Comparison of ENCODE assay signal across 11 cellular contexts in the genomic region with DNA sequence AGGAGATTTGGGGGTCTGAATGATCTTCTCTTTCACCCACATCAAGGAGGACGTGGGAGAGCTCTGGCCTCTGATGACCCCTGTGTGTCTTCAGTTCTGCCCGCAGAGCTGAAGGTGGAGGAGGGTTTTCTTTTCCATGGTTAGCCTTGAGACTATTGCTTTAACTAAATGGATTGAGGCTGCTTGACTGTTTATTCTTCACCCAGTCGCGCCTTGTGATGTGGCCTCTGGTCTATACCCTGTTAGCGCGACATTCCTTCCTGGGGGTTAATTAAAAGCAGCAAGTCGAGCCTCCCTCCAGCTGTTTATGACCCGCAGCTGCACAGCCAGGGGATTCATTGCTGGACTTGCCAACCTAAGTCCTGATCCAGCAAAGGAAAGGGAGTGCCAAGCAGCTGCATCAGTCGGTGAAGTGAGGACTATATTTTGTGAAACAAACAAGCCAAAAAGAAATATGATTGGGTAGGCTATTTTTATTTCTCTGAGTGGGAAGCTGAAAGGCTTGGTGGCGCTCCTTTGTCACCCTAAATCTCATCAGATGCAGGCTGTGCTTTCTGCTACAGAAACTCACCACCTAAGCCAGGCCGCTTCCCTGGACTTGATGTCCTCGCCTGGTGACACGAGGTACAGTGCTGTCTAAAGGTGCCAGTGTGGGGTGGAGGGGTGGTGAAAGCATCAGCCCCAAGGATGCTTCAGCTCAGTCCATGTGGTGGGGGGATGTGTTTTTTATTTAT. TPM values are rescaled to one million over a fixed set of nuclear protein-coding genes. Genes with fewer than 3 reads are reported as not detected.
DNase-seq lines count a peak whose midpoint lies in the region; ATAC-seq, FAIRE-seq and TF ChIP-seq lines count a peak whose summit lies in the region.
"Had no signal": no experiment of that assay in that cellular context is flagged by ENCODE, and none has a peak within 500 bp of the region (broad histone marks: within the 10 kb centered on the region; RNA-seq: fewer than 3 reads in every experiment).

No MANE protein-coding gene starts in this region.

- in situ Hi-C loops in HepG2 (cut with HindIII; ENCODE audit: extremely low pct_ligation_motif_present, low pct_unique_long_range_greater_than_20kb): no loop called here

- TF ChIP-seq CTCF in HepG2 (CRISPR knock-in tag; IDR thresholded peaks at IDR 0.05) (no peak), right lobe of liver (IDR thresholded peaks at IDR 0.05) (no peak), ascending aorta (IDR thresholded peaks at IDR 0.05) (no peak), sigmoid colon (IDR thresholded peaks at IDR 0.05) (no peak)

- no peaks in the 10 kb centered on the region for H3K9me3 ChIP-seq in HepG2 (ENCODE audit: low read length)
- H3K9me3 ChIP-seq in right lobe of liver: no peaks in the 10 kb centered on the region
- no peaks in the 10 kb centered on the region for H3K9me3 ChIP-seq in naive thymus-derived CD4-positive, alpha-beta T cell (ENCODE audit: control insufficient read depth in 2 of 3, low read length in 3 of 3)
- H3K9me3 ChIP-seq in ascending aorta: no peaks in the 10 kb centered on the region
- no peaks in the 10 kb centered on the region for H3K9me3 ChIP-seq in sigmoid colon
- H3K9me3 ChIP-seq: prostate gland had no signal

- no peak for DNase-seq in HepG2 (ENCODE audit: low spot score)
- no peak for DNase-seq in right lobe of liver
- DNase-seq in naive thymus-derived CD4-positive, alpha-beta T cell: no peak
- no peak for DNase-seq in ascending aorta (ENCODE audit: low spot score in 2 of 2)
- DNase-seq in sigmoid colon: no peak
- no peak for DNase-seq in NCI-H1417 treated with DMSO at 0.1 percent for 48 hours (lab: John Stamatoyannopoulos, UW)
- DNase-seq: activated gamma-delta T cell, MV-4-11 had no signal

- TF ChIP-seq RAD21 in HepG2 (CRISPR knock-in tag; IDR thresholded peaks at IDR 0.05): no peak

- H2AFZ ChIP-seq in HepG2 (ENCODE audit: low read length): no peak overlapping the region

- no peaks in the 10 kb centered on the region for H4K20me1 ChIP-seq in HepG2 (ENCODE audit: insufficient read depth, low read length)

- WGBS in HepG2 (ENCODE audit: low lambda C conversion rate): 75% methylated on average over 13 of the region's 13 CpGs
- 67% methylated on average over 10 of the region's 13 CpGs for WGBS in right lobe of liver (ENCODE audit: insufficient coverage, low coverage, low lambda C conversion rate, missing lambda C conversion rate)
- 36 to 61% methylated on average over 13 of the region's 13 CpGs for WGBS in sigmoid colon, 2 donors

- no TSS peak for BruUV-seq in HepG2 (replicated peaks; lab: Mats Ljungman, UMichigan)

- H3K36me3 ChIP-seq in HepG2 (replicated peaks in 1 of 2; ENCODE audit: control insufficient read depth in 1 of 2, insufficient read depth in 2 of 2, low read length in 2 of 2) (no peaks in the 10 kb centered on the region), right lobe of liver (no peaks in the 10 kb centered on the region), ascending aorta (no peaks in the 10 kb centered on the region), sigmoid colon (no peaks in the 10 kb centered on the region)
- no peaks in the 10 kb centered on the region for H3K36me3 ChIP-seq in naive thymus-derived CD4-positive, alpha-beta T cell (ENCODE audit: control insufficient read depth in 2 of 3, insufficient read depth in 3 of 3, low read length in 3 of 3)
- H3K36me3 ChIP-seq: prostate gland had no signal

- H3K27me3 Mint-ChIP-seq in dendritic cell treated with granulocyte-macrophage colony-stimulating factor and Interleukin-4, amounts not matched to agents 40 ng/mL and 50 ng/mL, for 4 days: no peaks in the 10 kb centered on the region
- H3K27me3 Mint-ChIP-seq in naive thymus-derived CD4-positive, alpha-beta T cell: no peaks in the 10 kb centered on the region

- H3K4me3 ChIP-seq in HepG2 (replicated peaks in 1 of 3; ENCODE audit: insufficient read depth in 1 of 3, low read depth in 2 of 3, low read length in 3 of 3): no peak overlapping the region
- no peak overlapping the region for H3K4me3 ChIP-seq in right lobe of liver
- H3K4me3 ChIP-seq in naive thymus-derived CD4-positive, alpha-beta T cell (ENCODE audit: low read length): no peak overlapping the region
- no peak overlapping the region for H3K4me3 ChIP-seq in ascending aorta
- no peak overlapping the region for H3K4me3 ChIP-seq in sigmoid colon
- H3K4me3 ChIP-seq: prostate gland had no signal

- no peaks in the 10 kb centered on the region for H3K36me3 Mint-ChIP-seq in dendritic cell treated with granulocyte-macrophage colony-stimulating factor and Interleukin-4, amounts not matched to agents 40 ng/mL and 50 ng/mL, for 4 days (ENCODE audit: low read depth)
- H3K36me3 Mint-ChIP-seq in naive thymus-derived CD4-positive, alpha-beta T cell: peaks cover 0 to 6% (median 0%) of the 10 kb centered on the region in 5 donors

- no peak for ATAC-seq in HepG2
- no peak for ATAC-seq in right lobe of liver
- no peak for ATAC-seq in naive thymus-derived CD4-positive, alpha-beta T cell
- ATAC-seq in HG03095 (IDR thresholded peaks at IDR 0.05; ENCODE audit: unreplicated experiment): no peak

- TF ChIP-seq POLR2A in HepG2 (IDR thresholded peaks at IDR 0.05; ENCODE audit: insufficient read depth in 1 of 2, low read depth in 2 of 2, low read length in 2 of 2): no peak
- no peak for TF ChIP-seq POLR2A in right lobe of liver (IDR thresholded peaks at IDR 0.05)
- no peak for TF ChIP-seq POLR2A in sigmoid colon (IDR thresholded peaks at IDR 0.05)

- H3K4me2 ChIP-seq in HepG2 (ENCODE audit: low read depth, low read length): no peak overlapping the region

- H3K27ac Mint-ChIP-seq in dendritic cell treated with granulocyte-macrophage colony-stimulating factor and Interleukin-4, amounts not matched to agents 40 ng/mL and 50 ng/mL, for 4 days: peak overlapping the region; percentile 93
- H3K27ac Mint-ChIP-seq in naive thymus-derived CD4-positive, alpha-beta T cell: peak overlapping the region in 8 of 9 donors; percentile 57 to 99 (median 92)

- no peak overlapping the region for H3K4me3 Mint-ChIP-seq in dendritic cell treated with granulocyte-macrophage colony-stimulating factor and Interleukin-4, amounts not matched to agents 40 ng/mL and 50 ng/mL, for 4 days
- peak overlapping the region in 4 of 10 donors; percentile 5 to 29 (median 10) for H3K4me3 Mint-ChIP-seq in naive thymus-derived CD4-positive, alpha-beta T cell

- H3K9me3 Mint-ChIP-seq in dendritic cell treated with granulocyte-macrophage colony-stimulating factor and Interleukin-4, amounts not matched to agents 40 ng/mL and 50 ng/mL, for 4 days: no peaks in the 10 kb centered on the region
- H3K9me3 Mint-ChIP-seq in naive thymus-derived CD4-positive, alpha-beta T cell: no peaks in the 10 kb centered on the region

- no peaks in the 10 kb centered on the region for H3K27me3 ChIP-seq in HepG2 (ENCODE audit: control insufficient read depth in 1 of 2, insufficient read depth in 2 of 2, low read length in 2 of 2)
- H3K27me3 ChIP-seq in right lobe of liver: no peaks in the 10 kb centered on the region
- H3K27me3 ChIP-seq in naive thymus-derived CD4-positive, alpha-beta T cell (ENCODE audit: control insufficient read depth in 2 of 2, insufficient read depth in 2 of 2, low read length in 2 of 2): no peaks in the 10 kb centered on the region
- H3K27me3 ChIP-seq in ascending aorta: no peaks in the 10 kb centered on the region
- H3K27me3 ChIP-seq in sigmoid colon: no peaks in the 10 kb centered on the region

- POLR2A ChIA-PET in HepG2 (lab: Yijun Ruan, JAX): interaction anchor here (0.8 to 2.0 kb wide), 3 partner anchors 10 to 41 kb away, joined by 3 to 11 read pairs (median 5); partner anchors contain the start of gene SEC14L1
- POLR2A ChIA-PET in naive thymus-derived CD4-positive, alpha-beta T cell (lab: Charles Lee): interaction anchor here (0.6 to 5.5 kb wide), 2 partner anchors 10 to 41 kb away, joined by 3 to 67 read pairs; partner anchors contain the start of gene SEC14L1

- H3K27ac ChIP-seq in HepG2 (ENCODE audit: extremely low read length, insufficient read depth, low read length) (no peak overlapping the region), right lobe of liver (peak overlapping the region in 1 of 3 donors; percentile 6), ascending aorta (peak overlapping the region in 1 of 2 donors; percentile 35), sigmoid colon (peak overlapping the region in 2 of 4 donors; percentile 35 to 57)
- H3K27ac ChIP-seq in naive thymus-derived CD4-positive, alpha-beta T cell (ENCODE audit: low read depth, low read length): no peak overlapping the region
- H3K27ac ChIP-seq: prostate gland had no signal

- FAIRE-seq in HepG2 (lab: Jason Lieb, UNC): no peak

- H3K4me1 ChIP-seq in HepG2 (ENCODE audit: insufficient read depth, low read length): peaks cover 51% of the 10 kb centered on the region
- H3K4me1 ChIP-seq in right lobe of liver: no peaks in the 10 kb centered on the region
- H3K4me1 ChIP-seq in naive thymus-derived CD4-positive, alpha-beta T cell (ENCODE audit: control insufficient read depth in 2 of 2, insufficient read depth in 2 of 2, low read length in 2 of 2): peaks cover 6 to 12% of the 10 kb centered on the region in 2 donors
- peaks cover 0 to 7% of the 10 kb centered on the region in 2 donors for H3K4me1 ChIP-seq in ascending aorta
- H3K4me1 ChIP-seq in sigmoid colon: peaks cover 0 to 21% (median 12%) of the 10 kb centered on the region in 4 donors
- H3K4me1 ChIP-seq: prostate gland had no signal

- TF ChIP-seq EP300 in HepG2 (IDR thresholded peaks at IDR 0.05; ENCODE audit: low read depth in 2 of 2, low read length in 2 of 2) (no peak), HepG2 (CRISPR knock-in tag; IDR thresholded peaks at IDR 0.05; ENCODE audit: borderline replicate concordance) (no peak), sigmoid colon (IDR thresholded peaks at IDR 0.05) (no peak)

- CTCF ChIA-PET in HepG2 (lab: Yijun Ruan, JAX; ENCODE audit: low intra/inter-chr PET ratio, low total read pairs): no interaction called here
- CTCF ChIA-PET in naive thymus-derived CD4-positive, alpha-beta T cell (lab: Charles Lee): interaction anchor here (1.2 kb wide), 2 partner anchors 11 to 41 kb away, joined by 4 to 6 read pairs; partner anchors contain the start of gene SEC14L1

- no peak overlapping the region for H3K9ac ChIP-seq in HepG2 (ENCODE audit: insufficient read depth, low read depth, low read length)

- no peaks in the 10 kb centered on the region for H3K79me2 ChIP-seq in HepG2 (ENCODE audit: insufficient read depth, low read length)

- peaks cover 47% of the 10 kb centered on the region for H3K4me1 Mint-ChIP-seq in dendritic cell treated with granulocyte-macrophage colony-stimulating factor and Interleukin-4, amounts not matched to agents 40 ng/mL and 50 ng/mL, for 4 days (ENCODE audit: low read depth)
- peaks cover 12 to 48% (median 18%) of the 10 kb centered on the region in 7 donors for H3K4me1 Mint-ChIP-seq in naive thymus-derived CD4-positive, alpha-beta T cell

- intact Hi-C loops in HepG2 (cut with micrococcal nuclease; ENCODE audit: unreplicated experiment): no loop called here
- intact Hi-C loops in right lobe of liver (cut with DNase I): no loop called here
- intact Hi-C loops in dendritic cell treated with granulocyte-macrophage colony-stimulating factor and Interleukin-4, amounts not matched to agents 40 ng/mL and 50 ng/mL, for 4 days (cut with micrococcal nuclease): no loop called here
- intact Hi-C loops in naive thymus-derived CD4-positive, alpha-beta T cell (cut with micrococcal nuclease): no loop called here
- intact Hi-C loops in ascending aorta (cut with DNase I): no loop called here
- intact Hi-C loops in sigmoid colon (cut with DNase I): no loop called here

RNA-seq across cellular contexts. Expression of gene SEC14L1, which starts 11.0 kb away (rescaled TPM):
- total RNA-seq in HepG2 (2016; rRNA removed; fragmentation: Illumina TruSeq; extraction: Trizol) (43.9 and 62.5 TPM in 2 replicates), right lobe of liver (10 to 100 TPM; 21.5 to 44.4 (median 24.9) TPM), ascending aorta (176 TPM), sigmoid colon (10 to 100 TPM; 18.9 to 39.9 (median 24.4) TPM)
- total RNA-seq in HepG2 (2016; cell fraction: cytosol; rRNA removed; fragmentation: Illumina TruSeq; extraction: Trizol; ENCODE audit: low read depth): 22.8 and 28.1 TPM in 2 replicates
- 51.1 and 57.5 TPM in 2 replicates for total RNA-seq in HepG2 (2016; cell fraction: insoluble cytoplasmic fraction; rRNA removed; fragmentation: Illumina TruSeq; extraction: Trizol)
- total RNA-seq in HepG2 (2016; cell fraction: membrane; rRNA removed; fragmentation: Illumina TruSeq; extraction: Trizol): 75.8 and 78.7 TPM in 2 replicates
- 34.2 and 41.8 TPM in 2 replicates for total RNA-seq in HepG2 (2016; cell fraction: nucleus; rRNA removed; fragmentation: Illumina TruSeq; extraction: Trizol)
- polyA plus RNA-seq in HepG2 (2011; rRNA removed) (26.3 and 27.0 TPM in 2 replicates), sigmoid colon (10 to 100 TPM in 2 of 3 donors, 1 to 10 TPM in 1; 9.6 to 33.4 (median 20.1) TPM)
- polyA plus RNA-seq in HepG2 (2011; cell fraction: cytosol; rRNA removed): 17.3 and 23.1 TPM in 2 replicates
- 30.8 and 49.2 TPM in 2 replicates for polyA plus RNA-seq in HepG2 (2011; cell fraction: nucleus; rRNA removed)
- polyA plus RNA-seq in HepG2 (2012): 37.6 and 54.7 TPM in 2 replicates
- 30.8 and 38.2 TPM in 2 replicates for polyA plus RNA-seq in HepG2 (2016; cell fraction: cytosol; fragmentation: Illumina TruSeq; extraction: Trizol; ENCODE audit: low read depth)
- polyA plus RNA-seq in HepG2 (2016; cell fraction: insoluble cytoplasmic fraction; fragmentation: Illumina TruSeq; extraction: Trizol; ENCODE audit: low read depth): 57.4 and 67.9 TPM in 2 replicates
- polyA plus RNA-seq in HepG2 (2016; cell fraction: membrane; fragmentation: Illumina TruSeq; extraction: Trizol; ENCODE audit: low read depth): 55.3 and 57.7 TPM in 2 replicates
- polyA plus RNA-seq in HepG2 (2016; cell fraction: nucleus; fragmentation: Illumina TruSeq; extraction: Trizol; ENCODE audit: insufficient read depth, low read depth): 56.1 and 65.2 TPM in 2 replicates
- 16.4 and 49.1 TPM in 2 replicates for polyA minus RNA-seq in HepG2 (2011; rRNA and poly(A)+ RNA removed; ENCODE audit: low replicate concordance)
- polyA minus RNA-seq in HepG2 (2011; cell fraction: cytosol; rRNA and poly(A)+ RNA removed): 23.7 and 34.8 TPM in 2 replicates
- 29.4 and 35.6 TPM in 2 replicates for polyA minus RNA-seq in HepG2 (2011; cell fraction: nucleus; rRNA and poly(A)+ RNA removed)
- 100 to 1,000 TPM in 1 of 5 experiments, 10 to 100 TPM in 4; 25.0 to 103 (median 77.3) TPM for total RNA-seq in naive thymus-derived CD4-positive, alpha-beta T cell
- 1 to 10 TPM; 7.0 to 10.0 TPM for polyA plus RNA-seq in naive thymus-derived CD4-positive, alpha-beta T cell
